In genomic region chr3:170128259-170128976, GRCh38 we compare ENCODE assay signal across 8 cellular contexts. TPM values are rescaled to one million over a fixed set of nuclear protein-coding genes. Genes with fewer than 3 reads are reported as not detected.
DNase-seq lines count a peak whose midpoint lies in the region; ATAC-seq and TF ChIP-seq lines count a peak whose summit lies in the region.

No MANE protein-coding gene starts in this region.

- H3K79me2 ChIP-seq in DND-41 (ENCODE audit: insufficient read depth, low read length), result peaks cover 62% of the 10 kb centered on the region

- intact Hi-C loops in activated CD4-positive, alpha-beta memory T cell treated with anti-CD3 and anti-CD28 coated beads for 36 hours (cut with micrococcal nuclease), result loop anchor here (2.0 kb wide), 1 partner anchor 72 kb away; no protein-coding TSS in a partner anchor

- H3K4me3 ChIP-seq in DND-41 (ENCODE audit: low read depth in 1 of 2, low read length in 2 of 2), result peak overlapping the region in 1 of 2 experiments; percentile 46; a peak in 2 of 4 replicates

- H3K4me1 Mint-ChIP-seq in activated CD4-positive, alpha-beta memory T cell treated with anti-CD3 and anti-CD28 coated beads for 36 hours (ENCODE audit: low read depth), result peaks cover 25% of the 10 kb centered on the region

- peak; percentile 89 for ATAC-seq in DND-41 (ENCODE audit: insufficient read depth, low read depth)
- ATAC-seq in HG03460 (IDR thresholded peaks at IDR 0.05; ENCODE audit: unreplicated experiment), result peak; percentile 95

- no peak overlapping the region for H2AFZ ChIP-seq in DND-41 (ENCODE audit: low read depth, low read length)

- H3K36me3 Mint-ChIP-seq in activated CD4-positive, alpha-beta memory T cell treated with anti-CD3 and anti-CD28 coated beads for 36 hours, result peaks cover 30% of the 10 kb centered on the region

- peaks cover 63% of the 10 kb centered on the region for H3K4me1 ChIP-seq in DND-41 (ENCODE audit: insufficient read depth, low read length)

- no peak overlapping the region for H3K4me3 Mint-ChIP-seq in activated CD4-positive, alpha-beta memory T cell treated with anti-CD3 and anti-CD28 coated beads for 36 hours

- H3K9me3 Mint-ChIP-seq in activated CD4-positive, alpha-beta memory T cell treated with anti-CD3 and anti-CD28 coated beads for 36 hours, result peaks cover 4% of the 10 kb centered on the region

- CTCF ChIA-PET in activated CD4-positive, alpha-beta memory T cell treated with anti-CD3 and anti-CD28 coated beads for 36 hours (lab: Charles Lee), result interaction anchor here (0.7 kb wide), 2 partner anchors 146 to 286 kb away, joined by 3 read pairs; no protein-coding TSS in a partner anchor

- H3K27me3 ChIP-seq in DND-41 (ENCODE audit: insufficient read depth, low read length, poor library complexity), result no peaks in the 10 kb centered on the region

- peaks cover 7% of the 10 kb centered on the region for H3K9me3 ChIP-seq in DND-41 (ENCODE audit: insufficient read depth, low read length, severe bottlenecking)

- H3K27ac Mint-ChIP-seq in activated CD4-positive, alpha-beta memory T cell treated with anti-CD3 and anti-CD28 coated beads for 36 hours, result peak overlapping the region; percentile 64

- peaks cover 37% of the 10 kb centered on the region for H3K36me3 ChIP-seq in DND-41 (ENCODE audit: insufficient read depth, low read length)

- peak overlapping the region; percentile 94 for H3K27ac ChIP-seq in DND-41 (ENCODE audit: low read length)

- no peaks in the 10 kb centered on the region; the same call in 1 of the 2 replicates for H4K20me1 ChIP-seq in DND-41 (ENCODE audit: insufficient read depth, low read length)

- POLR2A ChIA-PET in activated CD4-positive, alpha-beta memory T cell treated with anti-CD3 and anti-CD28 coated beads for 36 hours (lab: Charles Lee), result no interaction called here

- peak; percentile 92 for DNase-seq in DND-41
- DNase-seq in GM20000 (ENCODE audit: low spot score), result peak; percentile 50
- DNase-seq in activated CD4-positive, alpha-beta memory T cell treated with anti-CD3 and anti-CD28 coated beads for 36 hours, result peak; percentile 18
- DNase-seq in NK-92 (lab: John Stamatoyannopoulos, UW; ENCODE audit: unreplicated experiment), result no peak
- DNase-seq in NCI-H345 treated with DMSO at 0.1 percent for 48 hours (lab: John Stamatoyannopoulos, UW; ENCODE audit: unreplicated experiment), result no peak
- DNase-seq in OCI-M1 (lab: John Stamatoyannopoulos, UW), result no peak
- no peak for DNase-seq in activated CD4-positive, alpha-beta T cell treated with anti-CD3 and anti-CD28 coated beads, Interleukin-2, amount 50 U/mL, for 1 hour

- peak overlapping the region; percentile 46 for H3K9ac ChIP-seq in DND-41 (ENCODE audit: low read depth, low read length)

- TF ChIP-seq CTCF in DND-41 (IDR thresholded peaks at IDR 0.05; ENCODE audit: borderline replicate concordance, extremely low read depth, low read length, poor library complexity, severe bottlenecking), result no peak
- no peak for TF ChIP-seq CTCF in GM20000 (IDR thresholded peaks at IDR 0.05; ENCODE audit: extremely low read depth, missing control alignments)

- no peaks in the 10 kb centered on the region for H3K27me3 Mint-ChIP-seq in activated CD4-positive, alpha-beta memory T cell treated with anti-CD3 and anti-CD28 coated beads for 36 hours

- peak overlapping the region; percentile 60 for H3K4me2 ChIP-seq in DND-41 (ENCODE audit: insufficient read depth, low read length)

RNA-seq across cellular contexts. Expression of gene PHC3, which starts 53.1 kb away (rescaled TPM):
- total RNA-seq in activated CD4-positive, alpha-beta memory T cell treated with anti-CD3 and anti-CD28 coated beads for 36 hours, result 10 to 100 TPM; 37.4 to 38.7 TPM

Comparison
In these comparisons a context has a peak if more than half of its experiments do, and no peak if none do; other contexts are left out.
1. DNase-seq: peak in DND-41 (single experiment), GM20000 (single experiment) and activated CD4-positive, alpha-beta memory T cell treated with anti-CD3 and anti-CD28 coated beads for 36 hours (single experiment); none in NK-92 (single experiment), NCI-H345 treated with DMSO at 0.1 percent for 48 hours (single experiment), OCI-M1 (single experiment) and activated CD4-positive, alpha-beta T cell treated with anti-CD3 and anti-CD28 coated beads, Interleukin-2, amount 50 U/mL, for 1 hour (single experiment).